21 cellular contexts compared by ENCODE assay signal in genomic region chr9:22742401-22742800, GRCh38.
"Had no signal": no experiment of that assay in that cellular context is flagged by ENCODE, and none has a peak within 500 bp of the region (broad histone marks: within the 10 kb centered on the region; RNA-seq: fewer than 3 reads in every experiment).

No MANE protein-coding gene starts in this region.

- H3K27ac ChIP-seq: PC-9, Peyer's patch, SJCRH30 had no signal

- H3K27me3 ChIP-seq: Peyer's patch, SJCRH30 had no signal

- H2AFZ ChIP-seq: PC-9 had no signal

- ATAC-seq: Right ventricle myocardium inferior, SK-N-SH treated with all-trans-retinoic acid at 6 μM for 48 hours had no signal

- DNase-seq: KBM-7, MM.1S, NCI-H1048, NCI-H1105, NCI-H1417, NCI-H1436 treated with DMSO at 0.1 percent for 48 hours, NCI-H1694, NCI-H187 treated with DMSO at 0.1 percent for 48 hours, NCI-H2029 treated with DMSO at 0.1 percent for 48 hours, NCI-H2171 treated with DMSO at 0.1 percent for 48 hours, NCI-H345, NCI-H446 treated with DMSO at 0.1 percent for 48 hours, NCI-H510A treated with DMSO at 0.1 percent for 48 hours, NCI-H526, NCI-H748 treated with DMSO at 0.1 percent for 48 hours, PC-9, Peyer's patch, SHP77 treated with DMSO at 0.1 percent for 48 hours, SJCRH30 had no signal

- H3K4me2 ChIP-seq: PC-9 had no signal

- H3K36me3 ChIP-seq: Peyer's patch, SJCRH30 had no signal

- H3K4me3 ChIP-seq: PC-9, Peyer's patch, SJCRH30 had no signal

- H3K9me3 ChIP-seq: SJCRH30 had no signal

- H3K4me1 ChIP-seq: Peyer's patch, SJCRH30 had no signal
